ENCODE assay signal across 1 cellular context in genomic region chr2:141021109-141021508, GRCh38.
TF ChIP-seq lines count a peak whose summit lies in the region.

No MANE protein-coding gene starts in this region.

TF ChIP-seq in GM23338, 12 proteins besides CTCF, POLR2A, EP300 and RAD21 (continued from another document):
- no peak for TF ChIP-seq ZNF462 (CRISPR knock-in tag; IDR thresholded peaks at IDR 0.05)
- no peak for TF ChIP-seq NANOG (IDR thresholded peaks at IDR 0.05; ENCODE audit: borderline replicate concordance)
- TF ChIP-seq STAT1 (IDR thresholded peaks at IDR 0.05; ENCODE audit: unreplicated experiment): no peak
- TF ChIP-seq ETS1 (IDR thresholded peaks at IDR 0.05): no peak
- no peak for TF ChIP-seq ZNF114 (CRISPR knock-in tag; IDR thresholded peaks at IDR 0.05)
- no peak for TF ChIP-seq JUNB (IDR thresholded peaks at IDR 0.05; ENCODE audit: unreplicated experiment)
